24 cellular contexts compared by ENCODE assay signal in the genomic region with DNA sequence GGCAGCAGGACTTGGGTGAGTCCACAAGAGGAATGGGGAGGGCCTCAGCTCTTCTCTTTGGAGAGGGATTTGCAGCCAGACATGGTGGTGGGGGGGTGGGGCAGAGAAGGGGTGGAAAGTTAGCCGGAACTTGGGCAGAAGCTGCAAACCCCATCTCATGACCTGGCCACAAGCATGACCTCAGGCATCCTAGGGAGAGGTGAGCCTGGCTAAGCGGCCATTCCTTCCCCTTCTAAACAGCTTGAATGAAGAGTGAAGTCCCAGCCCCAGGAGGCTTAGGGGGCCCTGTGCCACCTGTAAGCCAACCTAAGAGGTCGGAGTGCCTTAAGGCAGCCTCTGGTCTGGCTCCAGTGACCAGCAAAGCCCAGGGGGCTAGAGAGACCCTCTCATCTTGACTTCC.
DNase-seq lines count a peak whose midpoint lies in the region; FAIRE-seq and TF ChIP-seq lines count a peak whose summit lies in the region.
"Had no signal": no experiment of that assay in that cellular context is flagged by ENCODE, and none has a peak within 500 bp of the region (broad histone marks: within the 10 kb centered on the region; RNA-seq: fewer than 3 reads in every experiment).

No MANE protein-coding gene starts in this region.

- peaks cover 14% of the 10 kb centered on the region for H4K20me1 ChIP-seq in osteoblast (ENCODE audit: insufficient read depth, low read length)

- FAIRE-seq in kidney (lab: Jason Lieb, UNC): no peak
- FAIRE-seq: A549, D721Med, G401.6, GM12891, GM18507, GM19239 had no signal

- no peaks in the 10 kb centered on the region for H3K36me3 Mint-ChIP-seq in glutamatergic neuron (ENCODE audit: unreplicated experiment)
- H3K36me3 Mint-ChIP-seq: CD8-positive, alpha-beta T cell had no signal

- H3K4me3 Mint-ChIP-seq in glutamatergic neuron (ENCODE audit: unreplicated experiment): no peak overlapping the region
- H3K4me3 Mint-ChIP-seq: B cell; CD4-positive, alpha-beta T cell; CD8-positive, alpha-beta T cell had no signal

- H2AFZ ChIP-seq in osteoblast (ENCODE audit: low read length): no peak overlapping the region

- H3K27me3 ChIP-seq in H7 (ENCODE audit: control insufficient read depth, insufficient read depth, low read length): no peaks in the 10 kb centered on the region
- peaks cover 8% of the 10 kb centered on the region for H3K27me3 ChIP-seq in osteoblast (ENCODE audit: insufficient read depth, low read length)
- peaks cover 0 to 12% (median 0%) of the 10 kb centered on the region in 3 donors for H3K27me3 ChIP-seq in stomach

- no peak overlapping the region for H3K27ac Mint-ChIP-seq in glutamatergic neuron (ENCODE audit: unreplicated experiment)
- H3K27ac Mint-ChIP-seq: B cell; CD4-positive, alpha-beta T cell; CD8-positive, alpha-beta T cell had no signal

- TF ChIP-seq EP300 in stomach (IDR thresholded peaks at IDR 0.05): no peak

- no peaks in the 10 kb centered on the region for H3K4me1 Mint-ChIP-seq in glutamatergic neuron (ENCODE audit: low read depth, unreplicated experiment)
- H3K4me1 Mint-ChIP-seq: B cell had no signal

- H3K36me3 ChIP-seq in H7 (replicated peaks; ENCODE audit: control insufficient read depth, insufficient read depth, low read length) (no peaks in the 10 kb centered on the region; the same call in none of the 2 replicates), kidney (ENCODE audit: control insufficient read depth in 1 of 2, insufficient read depth in 2 of 2, low read length in 2 of 2) (peaks cover 18 to 25% of the 10 kb centered on the region in 2 donors), osteoblast (ENCODE audit: insufficient read depth, low read length) (peaks cover 5% of the 10 kb centered on the region), stomach (peaks cover 0 to 31% (median 21%) of the 10 kb centered on the region in 4 donors)

- H3K27ac ChIP-seq in kidney (ENCODE audit: low read depth in 2 of 2, low read length in 2 of 2) (no peak overlapping the region), osteoblast (ENCODE audit: low read depth, low read length) (no peak overlapping the region), stomach (no peak overlapping the region)
- H3K27ac ChIP-seq: 22Rv1; A549; BLaER1 treated with 17β-estradiol and CSF1 and Interleukin-3, amounts not matched to agents 10 nM and 100 nM; C4-2B had no signal

- H3K9me3 ChIP-seq in kidney (ENCODE audit: control insufficient read depth in 1 of 2, low read length in 2 of 2) (no peaks in the 10 kb centered on the region), osteoblast (ENCODE audit: low read depth, low read length) (no peaks in the 10 kb centered on the region), stomach (no peaks in the 10 kb centered on the region)
- H3K9me3 ChIP-seq: A549; BLaER1 treated with 17β-estradiol and CSF1 and Interleukin-3, amounts not matched to agents 10 nM and 100 nM; Caco-2 had no signal

- intact Hi-C loops in kidney (cut with DNase I): no loop called here
- intact Hi-C loops in stomach (cut with DNase I; ENCODE audit: low total_unique reads): no loop called here

- no peak for TF ChIP-seq CTCF in kidney (IDR thresholded peaks at IDR 0.05; ENCODE audit: borderline replicate concordance, extremely low read depth, insufficient read depth)
- no peak for TF ChIP-seq CTCF in osteoblast (IDR thresholded peaks at IDR 0.05; ENCODE audit: extremely low read depth, low read depth, low read length)
- no peak for TF ChIP-seq CTCF in stomach (IDR thresholded peaks at IDR 0.05)
- no peak for TF ChIP-seq CTCF in glutamatergic neuron (IDR thresholded peaks at IDR 0.05; ENCODE audit: partially characterized antibody, unreplicated experiment)

- H3K4me3 ChIP-seq in H7 (ENCODE audit: insufficient read depth, low read depth, low read length): no peak overlapping the region
- no peak overlapping the region for H3K4me3 ChIP-seq in kidney (ENCODE audit: low read length in 2 of 2)
- no peak overlapping the region for H3K4me3 ChIP-seq in osteoblast (ENCODE audit: insufficient read depth, low read length)
- H3K4me3 ChIP-seq in stomach: no peak overlapping the region
- H3K4me3 ChIP-seq: A549; BLaER1 treated with 17β-estradiol and CSF1 and Interleukin-3, amounts not matched to agents 10 nM and 100 nM had no signal

- H3K27me3 Mint-ChIP-seq in glutamatergic neuron (ENCODE audit: unreplicated experiment): peaks cover 2% of the 10 kb centered on the region
- H3K27me3 Mint-ChIP-seq: CD4-positive, alpha-beta T cell had no signal

- no peak for TF ChIP-seq POLR2A in stomach (IDR thresholded peaks at IDR 0.05)

- H3K79me2 ChIP-seq in osteoblast (ENCODE audit: insufficient read depth, low read length): no peaks in the 10 kb centered on the region

- peaks cover 2% of the 10 kb centered on the region for H3K9me3 Mint-ChIP-seq in glutamatergic neuron (ENCODE audit: unreplicated experiment)
- H3K9me3 Mint-ChIP-seq: CD4-positive, alpha-beta T cell; CD8-positive, alpha-beta T cell had no signal

- H3K4me1 ChIP-seq in kidney (ENCODE audit: control insufficient read depth in 1 of 2, insufficient read depth in 1 of 2, low read depth in 1 of 2, low read length in 2 of 2) (no peaks in the 10 kb centered on the region), osteoblast (ENCODE audit: insufficient read depth, low read length) (no peaks in the 10 kb centered on the region), stomach (no peaks in the 10 kb centered on the region)
- H3K4me1 ChIP-seq: A549; BLaER1 treated with 17β-estradiol and CSF1 and Interleukin-3, amounts not matched to agents 10 nM and 100 nM; Caco-2 had no signal

- no peak overlapping the region for H3K9ac ChIP-seq in kidney (ENCODE audit: low read length in 2 of 2)
- H3K9ac ChIP-seq: BLaER1 treated with 17β-estradiol and CSF1 and Interleukin-3, amounts not matched to agents 10 nM and 100 nM had no signal

- H3K4me2 ChIP-seq in osteoblast (ENCODE audit: insufficient read depth, low read length): no peak overlapping the region
- H3K4me2 ChIP-seq: A549; BLaER1 treated with 17β-estradiol and CSF1 and Interleukin-3, amounts not matched to agents 10 nM and 100 nM had no signal

- WGBS in stomach, 5 donors: 78 to 94% (median 84%) methylated on average over 3 of the region's 3 CpGs

- peak; percentile 11 for DNase-seq in H7
- peak; percentile 15 for DNase-seq in kidney
- DNase-seq in osteoblast (ENCODE audit: insufficient read length, low spot score, missing footprints): peak; percentile 45
- peak; percentile 5 for DNase-seq in stomach
- DNase-seq in midbrain (lab: John Stamatoyannopoulos, UW): no peak
- no peak for DNase-seq in glutamatergic neuron
- no peak for DNase-seq in activated naive CD4-positive, alpha-beta T cell treated with anti-CD3 and anti-CD28 coated beads, Interleukin-2, amount 50 U/mL, for 16 hours
- DNase-seq: AML-193; Caco-2; Calu3; CD4-positive, alpha-beta T cell; CD8-positive, alpha-beta T cell; DMS79 treated with DMSO at 0.1 percent for 48 hours; GF-D8 had no signal

Comparison
In these comparisons a context has a peak if more than half of its experiments do, and no peak if none do; other contexts are left out.
1. DNase-seq: peak in H7 (single experiment), kidney (single experiment), osteoblast (single experiment) and stomach (single experiment); none in midbrain (single experiment), glutamatergic neuron (single experiment) and activated naive CD4-positive, alpha-beta T cell treated with anti-CD3 and anti-CD28 coated beads, Interleukin-2, amount 50 U/mL, for 16 hours (single experiment).